9 cellular contexts compared by ENCODE assay signal in genomic region chr2:199462167-199462976, GRCh38. TPM values are rescaled to one million over a fixed set of nuclear protein-coding genes. Genes with fewer than 3 reads are reported as not detected.
DNase-seq lines count a peak whose midpoint lies in the region; ATAC-seq lines count a peak whose summit lies in the region.
"Had no signal": no experiment of that assay in that cellular context is flagged by ENCODE, and none has a peak within 500 bp of the region (broad histone marks: within the 10 kb centered on the region; RNA-seq: fewer than 3 reads in every experiment).

No MANE protein-coding gene starts in this region.

- DNase-seq in activated CD4-positive, alpha-beta T cell treated with anti-CD3 and anti-CD28 coated beads, Interleukin-2, amount 10 ng/mL, durations not matched to agents 24 days and 14 days = no peak
- no peak for DNase-seq in activated CD4-positive, alpha-beta T cell treated with anti-CD3 and anti-CD28 coated beads, Interleukin-2, amount 50 U/mL, for 48 hours
- DNase-seq in activated naive CD8-positive, alpha-beta T cell treated with anti-CD3 and anti-CD28 coated beads, Interleukin-2, amount 10 ng/mL, durations not matched to agents 7 days and 5 days = peak; percentile 34
- no peak for DNase-seq in stimulated activated naive B cell treated with anti-CD40 and anti-IgM and Interleukin-4, amounts not matched to agents 10 μg/mL and 1 μg/mL and 100 μg/mL, for 72 hours
- no peak for DNase-seq in SIG-M5 treated with dmso at 0.1 percent for 504 hours (lab: John Stamatoyannopoulos, UW; ENCODE audit: unreplicated experiment)

- no peaks in the 10 kb centered on the region for H3K9me3 ChIP-seq in iPS-18a (ENCODE audit: control insufficient read depth, low read depth, low read length)
- H3K9me3 ChIP-seq: left lung had no signal

- no peak overlapping the region for H3K4me3 Mint-ChIP-seq in activated CD4-positive, alpha-beta T cell treated with anti-CD3 and anti-CD28 coated beads, Interleukin-2, amount 10 ng/mL, durations not matched to agents 24 days and 14 days
- H3K4me3 Mint-ChIP-seq in activated naive CD8-positive, alpha-beta T cell treated with anti-CD3 and anti-CD28 coated beads, Interleukin-2, amount 10 ng/mL, durations not matched to agents 7 days and 5 days = peak overlapping the region; percentile 28
- H3K4me3 Mint-ChIP-seq in stimulated activated naive B cell treated with anti-CD40 and anti-IgM and Interleukin-4, amounts not matched to agents 10 μg/mL and 1 μg/mL and 100 μg/mL, for 72 hours = peak overlapping the region; percentile 14 to 47

- intact Hi-C loops in activated CD4-positive, alpha-beta T cell treated with anti-CD3 and anti-CD28 coated beads, Interleukin-2, amount 10 ng/mL, durations not matched to agents 24 days and 14 days (cut with micrococcal nuclease) = no loop called here

- H3K9me3 Mint-ChIP-seq in activated CD4-positive, alpha-beta T cell treated with anti-CD3 and anti-CD28 coated beads, Interleukin-2, amount 10 ng/mL, durations not matched to agents 24 days and 14 days = peaks cover 20% of the 10 kb centered on the region
- peaks cover 2% of the 10 kb centered on the region for H3K9me3 Mint-ChIP-seq in activated naive CD8-positive, alpha-beta T cell treated with anti-CD3 and anti-CD28 coated beads, Interleukin-2, amount 10 ng/mL, durations not matched to agents 7 days and 5 days
- H3K9me3 Mint-ChIP-seq in stimulated activated naive B cell treated with anti-CD40 and anti-IgM and Interleukin-4, amounts not matched to agents 10 μg/mL and 1 μg/mL and 100 μg/mL, for 72 hours = peaks cover 3 to 6% of the 10 kb centered on the region in 2 donors

- no peak for ATAC-seq in activated naive CD8-positive, alpha-beta T cell treated with anti-CD3 and anti-CD28 coated beads, Interleukin-2, amount 10 ng/mL, durations not matched to agents 7 days and 5 days (ENCODE audit: low read depth)
- no peak for ATAC-seq in stimulated activated naive B cell treated with anti-CD40 and anti-IgM and Interleukin-4, amounts not matched to agents 10 μg/mL and 1 μg/mL and 100 μg/mL, for 72 hours (replicated peaks)
- no peak for ATAC-seq in activated CD4-positive, CD25-positive, alpha-beta regulatory T cell treated with anti-CD3 and anti-CD28 coated beads, Interleukin-2, amount 50 U/mL, for 24 hours
- ATAC-seq in GM21526 (IDR thresholded peaks at IDR 0.05; ENCODE audit: low FRiP score, unreplicated experiment) = no peak

- peaks cover 29% of the 10 kb centered on the region for H3K4me1 ChIP-seq in iPS-18a (ENCODE audit: control insufficient read depth, low read depth, low read length)

- peak overlapping the region; percentile 62 for H3K4me3 ChIP-seq in iPS-18a (ENCODE audit: low read length)

- peaks cover 66% of the 10 kb centered on the region for H3K27me3 Mint-ChIP-seq in activated CD4-positive, alpha-beta T cell treated with anti-CD3 and anti-CD28 coated beads, Interleukin-2, amount 10 ng/mL, durations not matched to agents 24 days and 14 days
- H3K27me3 Mint-ChIP-seq in activated naive CD8-positive, alpha-beta T cell treated with anti-CD3 and anti-CD28 coated beads, Interleukin-2, amount 10 ng/mL, durations not matched to agents 7 days and 5 days = peaks cover 76% of the 10 kb centered on the region
- H3K27me3 Mint-ChIP-seq in stimulated activated naive B cell treated with anti-CD40 and anti-IgM and Interleukin-4, amounts not matched to agents 10 μg/mL and 1 μg/mL and 100 μg/mL, for 72 hours = peaks cover 54 to 81% of the 10 kb centered on the region in 2 donors

- H3K27me3 ChIP-seq in iPS-18a (ENCODE audit: control insufficient read depth, insufficient read depth, low read length) = peaks cover 77% of the 10 kb centered on the region

- H3K36me3 ChIP-seq in iPS-18a (ENCODE audit: control insufficient read depth, low read depth, low read length) = no peaks in the 10 kb centered on the region
- H3K36me3 ChIP-seq: left lung had no signal

- peaks cover 15% of the 10 kb centered on the region for H3K4me1 Mint-ChIP-seq in activated CD4-positive, alpha-beta T cell treated with anti-CD3 and anti-CD28 coated beads, Interleukin-2, amount 10 ng/mL, durations not matched to agents 24 days and 14 days
- H3K4me1 Mint-ChIP-seq in activated naive CD8-positive, alpha-beta T cell treated with anti-CD3 and anti-CD28 coated beads, Interleukin-2, amount 10 ng/mL, durations not matched to agents 7 days and 5 days = peaks cover 22% of the 10 kb centered on the region
- peaks cover 13 to 32% of the 10 kb centered on the region in 2 donors for H3K4me1 Mint-ChIP-seq in stimulated activated naive B cell treated with anti-CD40 and anti-IgM and Interleukin-4, amounts not matched to agents 10 μg/mL and 1 μg/mL and 100 μg/mL, for 72 hours

- POLR2A ChIA-PET in activated naive CD8-positive, alpha-beta T cell treated with anti-CD3 and anti-CD28 coated beads, Interleukin-2, amount 10 ng/mL, durations not matched to agents 7 days and 5 days (lab: Charles Lee) = no interaction called here

- peak overlapping the region; percentile 29 for H3K27ac Mint-ChIP-seq in activated CD4-positive, alpha-beta T cell treated with anti-CD3 and anti-CD28 coated beads, Interleukin-2, amount 10 ng/mL, durations not matched to agents 24 days and 14 days
- no peak overlapping the region for H3K27ac Mint-ChIP-seq in activated naive CD8-positive, alpha-beta T cell treated with anti-CD3 and anti-CD28 coated beads, Interleukin-2, amount 10 ng/mL, durations not matched to agents 7 days and 5 days
- H3K27ac Mint-ChIP-seq in stimulated activated naive B cell treated with anti-CD40 and anti-IgM and Interleukin-4, amounts not matched to agents 10 μg/mL and 1 μg/mL and 100 μg/mL, for 72 hours = peak overlapping the region; percentile 77

- peaks cover 7% of the 10 kb centered on the region for H3K36me3 Mint-ChIP-seq in activated CD4-positive, alpha-beta T cell treated with anti-CD3 and anti-CD28 coated beads, Interleukin-2, amount 10 ng/mL, durations not matched to agents 24 days and 14 days (ENCODE audit: low read depth)
- peaks cover 2% of the 10 kb centered on the region for H3K36me3 Mint-ChIP-seq in activated naive CD8-positive, alpha-beta T cell treated with anti-CD3 and anti-CD28 coated beads, Interleukin-2, amount 10 ng/mL, durations not matched to agents 7 days and 5 days
- H3K36me3 Mint-ChIP-seq in stimulated activated naive B cell treated with anti-CD40 and anti-IgM and Interleukin-4, amounts not matched to agents 10 μg/mL and 1 μg/mL and 100 μg/mL, for 72 hours = peaks cover 2 to 3% of the 10 kb centered on the region in 2 donors

- no peak overlapping the region for H3K9ac ChIP-seq in iPS-18a (ENCODE audit: low read length)

- no peak overlapping the region for H3K27ac ChIP-seq in iPS-18a (ENCODE audit: low read length)
- H3K27ac ChIP-seq: left lung had no signal

RNA-seq across cellular contexts. Expression of gene SATB2, which starts 4.6 kb away (rescaled TPM):
- 0.07 TPM in 1 of 2 replicates, not detected in the other for total RNA-seq in activated CD4-positive, alpha-beta T cell treated with anti-CD3 and anti-CD28 coated beads, Interleukin-2, amount 10 ng/mL, durations not matched to agents 24 days and 14 days
- total RNA-seq in activated naive CD8-positive, alpha-beta T cell treated with anti-CD3 and anti-CD28 coated beads, Interleukin-2, amount 10 ng/mL, durations not matched to agents 7 days and 5 days = under 1 TPM; 0.06 to 0.11 TPM
